8 cellular contexts compared by ENCODE assay signal in the genomic region with DNA sequence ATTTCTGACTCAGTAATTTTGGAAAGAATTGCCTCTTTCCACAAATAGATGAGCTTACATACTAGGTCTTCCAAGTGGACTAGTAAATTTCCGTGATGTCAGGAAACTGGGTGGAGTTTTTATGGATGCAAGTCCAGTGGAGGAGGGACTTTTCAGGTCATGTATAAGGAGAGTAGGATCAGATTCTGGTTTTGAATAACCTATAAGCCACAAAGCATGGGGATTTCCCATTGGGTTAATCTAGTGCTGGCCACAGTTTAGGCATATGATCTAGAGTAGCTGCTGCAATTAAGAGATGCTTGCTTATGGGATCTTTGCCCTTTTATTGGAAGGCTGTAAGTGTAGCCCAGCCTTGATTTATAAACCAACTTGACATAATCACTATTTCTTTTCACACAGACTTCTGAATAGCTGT. TPM values are rescaled to one million over a fixed set of nuclear protein-coding genes. Genes with fewer than 3 reads are reported as not detected.
A peak's percentile ranks its signal among the peaks of the same experiment; 100 is the strongest.
DNase-seq lines count a peak whose midpoint lies in the region; ATAC-seq lines count a peak whose summit lies in the region.

No MANE protein-coding gene starts in this region.

- H3K27ac Mint-ChIP-seq in naive B cell = no peak overlapping the region

- no peak overlapping the region for H3K4me3 Mint-ChIP-seq in naive B cell

- peaks cover 8 to 14% (median 8%) of the 10 kb centered on the region in 3 donors for H3K4me1 Mint-ChIP-seq in naive B cell

- peaks cover 0 to 6% of the 10 kb centered on the region in 2 donors for H3K36me3 Mint-ChIP-seq in naive B cell

- DNase-seq in HS-5 (ENCODE audit: low read depth) (peak; percentile 30), cerebellum (ENCODE audit: low spot score) (peak; percentile 65), naive B cell (no peak), middle frontal gyrus (ENCODE audit: extremely low spot score, low spot score) (no peak), midbrain (lab: John Stamatoyannopoulos, UW) (no peak)
- no peak for DNase-seq in activated effector memory CD4-positive, alpha-beta T cell treated with anti-CD3 and anti-CD28 coated beads, Interleukin-2, amount 50 U/mL, for 16 hours

- H3K27me3 Mint-ChIP-seq in naive B cell = no peaks in the 10 kb centered on the region

- H3K9me3 Mint-ChIP-seq in naive B cell = no peaks in the 10 kb centered on the region

- ATAC-seq in GM18498 (IDR thresholded peaks at IDR 0.05; ENCODE audit: unreplicated experiment) (peak; percentile 73), GM21528 (IDR thresholded peaks at IDR 0.05; ENCODE audit: low FRiP score, unreplicated experiment) (peak; percentile 68), naive B cell (ENCODE audit: low read depth in 2 of 2) (peak; percentile 21 to 42)

RNA-seq across cellular contexts. Expression of gene STK38L, which starts 33.8 kb away (rescaled TPM):
- 22.3 TPM for total RNA-seq in cerebellum
- polyA plus RNA-seq in naive B cell (ENCODE audit: low read depth in 6 of 6) = 10 to 100 TPM in 2 of 6 donors, 1 to 10 TPM in 4; 5.0 to 10.4 (median 8.2) TPM

RNA-seq across cellular contexts. Expression of gene BMAL2, which starts 54.8 kb away (rescaled TPM):
- 12.9 TPM for total RNA-seq in cerebellum
- polyA plus RNA-seq in naive B cell (ENCODE audit: low read depth in 6 of 6) = under 1 TPM in 5 of 6 donors, not detected in 1; 0.40 to 0.92 (median 0.52) TPM

Comparison
In these comparisons a context has a peak if more than half of its experiments do, and no peak if none do; other contexts are left out.
1. DNase-seq: peak in HS-5 (single experiment) and cerebellum (single experiment); none in naive B cell (single experiment), middle frontal gyrus (single experiment), activated effector memory CD4-positive, alpha-beta T cell treated with anti-CD3 and anti-CD28 coated beads, Interleukin-2, amount 50 U/mL, for 16 hours (single experiment) and midbrain (single experiment).
2. Peak in every context shown above with its lines, with median percentiles within 50 percentile points of each other: ATAC-seq.